Comparison of ENCODE assay signal across 9 cellular contexts in the genomic region with DNA sequence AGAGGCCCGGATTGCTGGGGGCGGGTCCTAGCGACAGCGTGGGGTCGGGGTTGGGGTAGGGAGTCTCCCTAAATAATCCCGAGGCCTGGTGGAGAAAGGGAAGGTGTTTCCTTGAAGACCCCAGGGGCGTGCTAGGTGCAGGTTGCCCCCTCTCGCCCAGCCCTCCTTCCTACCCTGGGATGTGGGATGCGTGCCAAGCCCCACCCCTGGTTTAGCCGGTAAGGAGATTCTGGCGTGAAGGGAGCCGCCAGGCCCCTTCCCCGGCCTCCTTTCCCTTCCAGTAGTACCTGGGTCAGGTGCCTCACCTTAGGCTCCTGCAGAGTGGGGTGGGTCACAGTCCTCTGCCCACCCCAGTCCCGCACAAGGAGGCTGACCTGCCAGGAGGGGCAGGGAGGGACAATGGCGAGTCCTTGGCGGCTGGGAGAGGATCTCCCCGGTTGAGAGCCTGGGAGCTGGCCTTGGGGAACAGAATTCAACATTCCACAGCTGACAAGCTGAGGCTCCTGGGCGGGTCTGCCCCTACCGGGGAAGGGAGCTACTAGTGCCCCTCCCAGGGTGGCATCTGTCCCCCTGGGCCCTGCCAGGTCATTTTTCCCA. TPM values are rescaled to one million over a fixed set of nuclear protein-coding genes. Genes with fewer than 3 reads are reported as not detected.
A peak's percentile ranks its signal among the peaks of the same experiment; 100 is the strongest.
DNase-seq lines count a peak whose midpoint lies in the region; ATAC-seq, FAIRE-seq and TF ChIP-seq lines count a peak whose summit lies in the region.
"Had no signal": no experiment of that assay in that cellular context is flagged by ENCODE, and none has a peak within 500 bp of the region (broad histone marks: within the 10 kb centered on the region; RNA-seq: fewer than 3 reads in every experiment).

No MANE protein-coding gene starts in this region.

- H3K36me3 ChIP-seq in K562 (ENCODE audit: control insufficient read depth, insufficient read depth, low read length) (peaks cover 14% of the 10 kb centered on the region; the same call in 2 of the 3 replicates), kidney (ENCODE audit: control insufficient read depth in 1 of 2, insufficient read depth in 2 of 2, low read length in 2 of 2) (no peaks in the 10 kb centered on the region)

- TF ChIP-seq POLR2A in K562 (conservative IDR thresholded peaks at IDR 0.05) (no peak), GM18505 (IDR thresholded peaks at IDR 0.05; ENCODE audit: borderline replicate concordance, extremely low read depth, insufficient read depth, insufficient read length) (no peak)

- BruUV-seq in K562 (replicated peaks; lab: Mats Ljungman, UMichigan) = TSS peak; percentile 43

- peaks cover 15% of the 10 kb centered on the region for H3K9me1 ChIP-seq in K562 (ENCODE audit: control insufficient read depth, insufficient read depth, low read length)

- CTCF ChIA-PET in K562 (lab: Yijun Ruan, JAX; ENCODE audit: low intra/inter-chr PET ratio) = interaction anchor here (0.6 kb wide), 1 partner anchor 657 kb away, joined by 3 read pairs; no protein-coding TSS in a partner anchor

- TF ChIP-seq CTCF in K562 (IDR thresholded peaks at IDR 0.05 in 2 of 3, conservative IDR thresholded peaks at IDR 0.05 in 1 of 3; ENCODE audit: insufficient read depth in 2 of 3, low read depth in 1 of 3, low read length in 3 of 3) = no peak
- no peak for TF ChIP-seq CTCF in kidney (IDR thresholded peaks at IDR 0.05; ENCODE audit: borderline replicate concordance, extremely low read depth, insufficient read depth)

- POLR2A ChIA-PET in K562 (lab: Yijun Ruan, JAX) = interaction anchor here (0.6 to 2.1 kb wide), 4 partner anchors 9 to 798 kb away, joined by 3 to 10 read pairs (median 4); no protein-coding TSS in a partner anchor

- DNase-seq in EH (ENCODE audit: low read depth) (peak; percentile 44), M059J (ENCODE audit: low read depth) (peak; percentile 24), K562 (ENCODE audit: extremely low read depth in 1 of 4, low spot score in 3 of 4) (peak; percentile 61 to 68 (median 66)), kidney (peak; percentile 85), AG08396 (ENCODE audit: low spot score) (no peak), pons (ENCODE audit: low spot score) (no peak)
- no peak for DNase-seq in stimulated activated naive B cell treated with anti-CD40 and anti-IgM and Interleukin-4, amounts not matched to agents 10 μg/mL and 1 μg/mL and 100 μg/mL, for 72 hours

- no peak for FAIRE-seq in K562 (lab: Jason Lieb, UNC)
- no peak for FAIRE-seq in kidney (lab: Jason Lieb, UNC)

- H3K4me3 Mint-ChIP-seq in stimulated activated naive B cell treated with anti-CD40 and anti-IgM and Interleukin-4, amounts not matched to agents 10 μg/mL and 1 μg/mL and 100 μg/mL, for 72 hours = peak overlapping the region; percentile 81 to 95

- no peaks in the 10 kb centered on the region for H3K27me3 Mint-ChIP-seq in stimulated activated naive B cell treated with anti-CD40 and anti-IgM and Interleukin-4, amounts not matched to agents 10 μg/mL and 1 μg/mL and 100 μg/mL, for 72 hours

- peak overlapping the region; percentile 81 for H3K27ac Mint-ChIP-seq in stimulated activated naive B cell treated with anti-CD40 and anti-IgM and Interleukin-4, amounts not matched to agents 10 μg/mL and 1 μg/mL and 100 μg/mL, for 72 hours

- H3K9ac ChIP-seq in K562 (ENCODE audit: insufficient read depth in 1 of 2, low read depth in 2 of 2, low read length in 2 of 2) = peak overlapping the region; percentile 85 to 92
- peak overlapping the region; percentile 8 to 65 for H3K9ac ChIP-seq in kidney (ENCODE audit: low read length in 2 of 2)

- peak overlapping the region; percentile 81 for H2AFZ ChIP-seq in K562 (ENCODE audit: low read depth, low read length)

- no peaks in the 10 kb centered on the region for H3K9me3 Mint-ChIP-seq in stimulated activated naive B cell treated with anti-CD40 and anti-IgM and Interleukin-4, amounts not matched to agents 10 μg/mL and 1 μg/mL and 100 μg/mL, for 72 hours

- peaks cover 0 to 14% of the 10 kb centered on the region in 2 donors for H3K36me3 Mint-ChIP-seq in stimulated activated naive B cell treated with anti-CD40 and anti-IgM and Interleukin-4, amounts not matched to agents 10 μg/mL and 1 μg/mL and 100 μg/mL, for 72 hours

- in situ Hi-C loops in K562 (cut with MboI) = no loop called here

- intact Hi-C loops in K562 (cut with micrococcal nuclease) = loop anchor here (10.0 kb wide), 1 partner anchor 73 kb away; no protein-coding TSS in a partner anchor
- intact Hi-C loops in kidney (cut with DNase I) = no loop called here

- peak overlapping the region; percentile 86 for H3K4me2 ChIP-seq in K562 (ENCODE audit: insufficient read depth, low read length)

- H4K20me1 ChIP-seq in K562 (replicated peaks; ENCODE audit: control insufficient read depth, insufficient read depth, low read length) = peaks cover 19% of the 10 kb centered on the region

- H3K27ac ChIP-seq in K562 (ENCODE audit: extremely low read depth, low read depth, low read length) = peak overlapping the region; percentile 78
- H3K27ac ChIP-seq in kidney (ENCODE audit: low read depth in 2 of 2, low read length in 2 of 2) = no peak overlapping the region

- H3K27me3 ChIP-seq in K562 (ENCODE audit: control insufficient read depth in 2 of 2, insufficient read depth in 2 of 2, low read length in 2 of 2) = no peaks in the 10 kb centered on the region

- 2% methylated on average over 12 of the region's 19 CpGs for WGBS in K562 (ENCODE audit: insufficient coverage, low coverage, missing lambda C conversion rate)

- peak overlapping the region; percentile 73 for H3K4me3 ChIP-seq in K562
- peak overlapping the region; percentile 64 to 84 for H3K4me3 ChIP-seq in kidney (ENCODE audit: low read length in 2 of 2)

- H3K9me3 ChIP-seq in K562 (replicated peaks; ENCODE audit: control insufficient read depth, insufficient read depth, low read depth, low read length) (no peaks in the 10 kb centered on the region), kidney (ENCODE audit: control insufficient read depth in 1 of 2, low read length in 2 of 2) (no peaks in the 10 kb centered on the region)

- H3K4me1 Mint-ChIP-seq in stimulated activated naive B cell treated with anti-CD40 and anti-IgM and Interleukin-4, amounts not matched to agents 10 μg/mL and 1 μg/mL and 100 μg/mL, for 72 hours = peaks cover 40 to 61% of the 10 kb centered on the region in 2 donors

- no peak for TF ChIP-seq RAD21 in K562 (CRISPR knock-in tag; conservative IDR thresholded peaks at IDR 0.05 in 1 of 2, IDR thresholded peaks at IDR 0.05 in 1 of 2)

- H3K4me1 ChIP-seq in K562 (replicated peaks in 1 of 2; ENCODE audit: control insufficient read depth in 2 of 2, insufficient read depth in 2 of 2, low read length in 2 of 2) = peaks cover 48 to 87% of the 10 kb centered on the region in 2 experiments
- H3K4me1 ChIP-seq in kidney (ENCODE audit: control insufficient read depth in 1 of 2, insufficient read depth in 1 of 2, low read depth in 1 of 2, low read length in 2 of 2) = peaks cover 7 to 11% of the 10 kb centered on the region in 2 donors

- ATAC-seq in K562 = peak; percentile 9
- no peak for ATAC-seq in stimulated activated naive B cell treated with anti-CD40 and anti-IgM and Interleukin-4, amounts not matched to agents 10 μg/mL and 1 μg/mL and 100 μg/mL, for 72 hours (replicated peaks)
- ATAC-seq in GM18505 (IDR thresholded peaks at IDR 0.05; ENCODE audit: unreplicated experiment) = no peak

- peaks cover 45% of the 10 kb centered on the region for H3K79me2 ChIP-seq in K562 (ENCODE audit: control insufficient read depth, insufficient read depth, low read length)

- no peak for TF ChIP-seq EP300 in K562 (IDR thresholded peaks at IDR 0.05; ENCODE audit: low read length)

RNA-seq across cellular contexts. Expression of gene TSPAN17, which starts 0.7 kb away (rescaled TPM):
- total RNA-seq in M059J (2014; rRNA removed; shearing (Covaris generic)) = 16.6 and 27.8 TPM in 2 replicates
- total RNA-seq in K562 (2011; cell fraction: chromatin; rRNA removed; ENCODE audit: low replicate concordance) = 52.6 and 123 TPM in 2 replicates
- 102 and 110 TPM in 2 replicates for total RNA-seq in K562 (2011; cell fraction: nucleolus; rRNA removed)
- total RNA-seq in K562 (2011; cell fraction: nucleoplasm; rRNA removed) = 84.3 and 103 TPM in 2 replicates
- 31.6 and 43.8 TPM in 2 replicates for total RNA-seq in K562 (2014; rRNA removed)
- 28.2 and 30.4 TPM in 2 replicates for total RNA-seq in K562 (2014; rRNA removed; fragmentation: Illumina TruSeq; extraction: Trizol)
- total RNA-seq in K562 (2015; rRNA removed; fragmentation: Illumina TruSeq; extraction: Trizol) = 33.5 and 34.5 TPM in 2 replicates
- 53.3 and 58.3 TPM in 2 replicates for total RNA-seq in K562 (2021)
- 38.7 and 44.3 TPM in 2 replicates for polyA plus RNA-seq in K562 (2011; rRNA removed)
- 43.2 and 65.5 TPM in 2 replicates for polyA plus RNA-seq in K562 (2011; cell fraction: cytosol; rRNA removed)
- polyA plus RNA-seq in K562 (2011; cell fraction: nucleus; rRNA removed) = 114 and 153 TPM in 2 replicates
- polyA plus RNA-seq in K562 (2012) = 36.7 and 36.8 TPM in 2 replicates
- 49.9 and 51.9 TPM in 2 replicates for polyA plus RNA-seq in K562 (2014; fragmentation: Illumina TruSeq; extraction: Trizol)
- polyA plus RNA-seq in K562 (2014; fragmentation: Nextera tagmentation; extraction: Ambion mirVana) = 1 to 10 TPM in 1 of 2 experiments, under 1 TPM in 1; 0.73 to 2.9 TPM
- 43.3 and 58.6 TPM in 2 replicates for polyA plus RNA-seq in K562 (2014; rRNA removed)
- 24.3 and 45.7 TPM in 2 replicates for polyA minus RNA-seq in K562 (2011; rRNA and poly(A)+ RNA removed)
- 30.5 and 31.3 TPM in 2 replicates for polyA minus RNA-seq in K562 (2011; cell fraction: cytosol; rRNA and poly(A)+ RNA removed)
- polyA minus RNA-seq in K562 (2011; cell fraction: nucleus; rRNA and poly(A)+ RNA removed) = 18.9 and 21.5 TPM in 2 replicates
- 34.3 TPM for total RNA-seq in kidney
- 32.1 TPM for polyA plus RNA-seq in kidney (ENCODE audit: insufficient read depth, low read depth, low replicate concordance)

RNA-seq across cellular contexts. Expression of gene EIF4E1B, which starts 17.5 kb away (rescaled TPM):
- not detected in 2 replicates for total RNA-seq in M059J (2014; rRNA removed; shearing (Covaris generic))
- total RNA-seq in K562 (2011; cell fraction: chromatin; rRNA removed; ENCODE audit: low replicate concordance) = not detected in 2 replicates
- not detected in 2 replicates for total RNA-seq in K562 (2011; cell fraction: nucleolus; rRNA removed)
- not detected in 2 replicates for total RNA-seq in K562 (2011; cell fraction: nucleoplasm; rRNA removed)
- not detected in 2 replicates for total RNA-seq in K562 (2014; rRNA removed)
- total RNA-seq in K562 (2014; rRNA removed; fragmentation: Illumina TruSeq; extraction: Trizol) = not detected in 2 replicates
- not detected in 2 replicates for total RNA-seq in K562 (2015; rRNA removed; fragmentation: Illumina TruSeq; extraction: Trizol)
- total RNA-seq in K562 (2021) = not detected in 2 replicates
- 0.04 TPM in 1 of 2 replicates, not detected in the other for polyA plus RNA-seq in K562 (2011; rRNA removed)
- polyA plus RNA-seq in K562 (2011; cell fraction: cytosol; rRNA removed) = not detected in 2 replicates
- 0.20 TPM in 1 of 2 replicates, not detected in the other for polyA plus RNA-seq in K562 (2011; cell fraction: nucleus; rRNA removed)
- not detected in 2 replicates for polyA plus RNA-seq in K562 (2012)
- not detected in 2 replicates for polyA plus RNA-seq in K562 (2014; fragmentation: Illumina TruSeq; extraction: Trizol)
- not detected for polyA plus RNA-seq in K562 (2014; fragmentation: Nextera tagmentation; extraction: Ambion mirVana)
- polyA plus RNA-seq in K562 (2014; rRNA removed) = not detected in 2 replicates
- polyA minus RNA-seq in K562 (2011; rRNA and poly(A)+ RNA removed) = not detected in 2 replicates
- not detected in 2 replicates for polyA minus RNA-seq in K562 (2011; cell fraction: cytosol; rRNA and poly(A)+ RNA removed)
- not detected in 2 replicates for polyA minus RNA-seq in K562 (2011; cell fraction: nucleus; rRNA and poly(A)+ RNA removed)
- not detected for total RNA-seq in kidney
- not detected for polyA plus RNA-seq in kidney (ENCODE audit: insufficient read depth, low read depth, low replicate concordance)
- total RNA-seq: activated CD8-positive, alpha-beta memory T cell treated with anti-CD3 and anti-CD28 coated beads for 36 hours had no signal

RNA-seq across cellular contexts. Expression of gene SNCB, which starts 17.6 kb away (rescaled TPM):
- not detected in 2 replicates for total RNA-seq in M059J (2014; rRNA removed; shearing (Covaris generic))
- not detected in 2 replicates for total RNA-seq in K562 (2011; cell fraction: chromatin; rRNA removed; ENCODE audit: low replicate concordance)
- total RNA-seq in K562 (2011; cell fraction: nucleolus; rRNA removed) = not detected in 2 replicates
- total RNA-seq in K562 (2011; cell fraction: nucleoplasm; rRNA removed) = not detected in 2 replicates
- total RNA-seq in K562 (2014; rRNA removed) = 0.29 TPM in 1 of 2 replicates, not detected in the other
- total RNA-seq in K562 (2014; rRNA removed; fragmentation: Illumina TruSeq; extraction: Trizol) = not detected in 2 replicates
- not detected in 2 replicates for total RNA-seq in K562 (2015; rRNA removed; fragmentation: Illumina TruSeq; extraction: Trizol)
- not detected in 2 replicates for total RNA-seq in K562 (2021)
- 0.11 TPM in 1 of 2 replicates, not detected in the other for polyA plus RNA-seq in K562 (2011; rRNA removed)
- polyA plus RNA-seq in K562 (2011; cell fraction: cytosol; rRNA removed) = 0.13 TPM in 1 of 2 replicates, not detected in the other
- 0.11 TPM in 2 replicates for polyA plus RNA-seq in K562 (2011; cell fraction: nucleus; rRNA removed)
- not detected in 2 replicates for polyA plus RNA-seq in K562 (2012)
- polyA plus RNA-seq in K562 (2014; fragmentation: Illumina TruSeq; extraction: Trizol) = not detected in 2 replicates
- polyA plus RNA-seq in K562 (2014; fragmentation: Nextera tagmentation; extraction: Ambion mirVana) = not detected
- not detected in 2 replicates for polyA plus RNA-seq in K562 (2014; rRNA removed)
- polyA minus RNA-seq in K562 (2011; rRNA and poly(A)+ RNA removed) = not detected in 2 replicates
- polyA minus RNA-seq in K562 (2011; cell fraction: cytosol; rRNA and poly(A)+ RNA removed) = not detected in 2 replicates
- not detected in 2 replicates for polyA minus RNA-seq in K562 (2011; cell fraction: nucleus; rRNA and poly(A)+ RNA removed)
- not detected for total RNA-seq in kidney
- polyA plus RNA-seq in kidney (ENCODE audit: insufficient read depth, low read depth, low replicate concordance) = not detected
- total RNA-seq: activated CD8-positive, alpha-beta memory T cell treated with anti-CD3 and anti-CD28 coated beads for 36 hours had no signal

RNA-seq across cellular contexts. Expression of gene GPRIN1, which starts 38.0 kb away (rescaled TPM):
- total RNA-seq in M059J (2014; rRNA removed; shearing (Covaris generic)) = 8.4 and 12.4 TPM in 2 replicates
- total RNA-seq in K562 (2011; cell fraction: chromatin; rRNA removed; ENCODE audit: low replicate concordance) = 4.6 and 13.9 TPM in 2 replicates
- 5.5 and 8.2 TPM in 2 replicates for total RNA-seq in K562 (2011; cell fraction: nucleolus; rRNA removed)
- 3.7 and 4.8 TPM in 2 replicates for total RNA-seq in K562 (2011; cell fraction: nucleoplasm; rRNA removed)
- total RNA-seq in K562 (2014; rRNA removed) (8.8 and 10.4 TPM in 2 replicates), K562 (2014; rRNA removed; fragmentation: Illumina TruSeq; extraction: Trizol) (3.9 and 4.6 TPM in 2 replicates), K562 (2015; rRNA removed; fragmentation: Illumina TruSeq; extraction: Trizol) (4.4 and 4.7 TPM in 2 replicates), K562 (2021) (10.7 and 11.6 TPM in 2 replicates), kidney (1.3 TPM)
- polyA plus RNA-seq in K562 (2011; rRNA removed) (3.3 and 4.0 TPM in 2 replicates), K562 (2014; fragmentation: Illumina TruSeq; extraction: Trizol) (4.8 and 6.3 TPM in 2 replicates), K562 (2014; fragmentation: Nextera tagmentation; extraction: Ambion mirVana) (under 1 TPM; 0.15 to 0.22 TPM), K562 (2014; rRNA removed) (5.1 and 5.8 TPM in 2 replicates), kidney (ENCODE audit: insufficient read depth, low read depth, low replicate concordance) (0.45 TPM)
- polyA plus RNA-seq in K562 (2011; cell fraction: cytosol; rRNA removed) = 1.5 and 6.8 TPM in 2 replicates
- polyA plus RNA-seq in K562 (2011; cell fraction: nucleus; rRNA removed) = 1.5 and 3.7 TPM in 2 replicates
- 3.5 and 4.6 TPM in 2 replicates for polyA plus RNA-seq in K562 (2012)
- polyA minus RNA-seq in K562 (2011; rRNA and poly(A)+ RNA removed) = 3.8 and 5.3 TPM in 2 replicates
- polyA minus RNA-seq in K562 (2011; cell fraction: cytosol; rRNA and poly(A)+ RNA removed) = 6.5 and 7.2 TPM in 2 replicates
- polyA minus RNA-seq in K562 (2011; cell fraction: nucleus; rRNA and poly(A)+ RNA removed) = 2.0 and 2.7 TPM in 2 replicates

Comparison
In these comparisons a context has a peak if more than half of its experiments do, and no peak if none do; other contexts are left out.
1. DNase-seq: peak in EH (single experiment), M059J (single experiment), K562 (4 of 4) and kidney (single experiment); none in stimulated activated naive B cell treated with anti-CD40 and anti-IgM and Interleukin-4, amounts not matched to agents 10 μg/mL and 1 μg/mL and 100 μg/mL, for 72 hours (single experiment), AG08396 (single experiment) and pons (single experiment).